In genomic region chr2:177392373-177393246, GRCh38 we compare ENCODE assay signal across 1 cellular context.
TF ChIP-seq lines count a peak whose summit lies in the region.

Gene AGPS, plus strand, starts transcription at chr2:177392773. Its CDS starts 17 bp downstream, at chr2:177392790.

TF ChIP-seq in HEK293, 187 proteins besides CTCF, POLR2A, EP300 and RAD21 (continued from another document):
- no peak for TF ChIP-seq ZNF26 (tag by site-specific recombination; IDR thresholded peaks at IDR 0.05)
- no peak for TF ChIP-seq ZNF549 (tag by site-specific recombination; IDR thresholded peaks at IDR 0.05)
- TF ChIP-seq ZBTB48 (tag by site-specific recombination; IDR thresholded peaks at IDR 0.05) = peak; percentile 77
- TF ChIP-seq ZNF560 (tag by site-specific recombination; IDR thresholded peaks at IDR 0.05; ENCODE audit: borderline replicate concordance) = no peak
- no peak for TF ChIP-seq ZNF174 (tag by site-specific recombination; IDR thresholded peaks at IDR 0.05)
- peak; percentile 14; the same call in 1 of the 2 replicates for TF ChIP-seq ZBTB7A (tag by site-specific recombination; IDR thresholded peaks at IDR 0.05; ENCODE audit: low read depth)
- TF ChIP-seq PRDM2 (tag by site-specific recombination; IDR thresholded peaks at IDR 0.05; ENCODE audit: borderline replicate concordance) = no peak
- TF ChIP-seq ZEB2 (tag by site-specific recombination; IDR thresholded peaks at IDR 0.05) = peak; percentile 79; the same call in 1 of the 2 replicates
- no peak for TF ChIP-seq GLI4 (tag by site-specific recombination; IDR thresholded peaks at IDR 0.05)
- peak; percentile 53; the same call in 1 of the 2 replicates for TF ChIP-seq ZNF518A (tag by site-specific recombination; conservative IDR thresholded peaks at IDR 0.05; ENCODE audit: low read depth)
- TF ChIP-seq EGR2 (tag by site-specific recombination; IDR thresholded peaks at IDR 0.05; ENCODE audit: low read depth) = peak; percentile 65
- TF ChIP-seq FEZF1 (tag by site-specific recombination; IDR thresholded peaks at IDR 0.05) = 0 out of 2 replicates have a peak, but pooled peaks have one; percentile 16
- TF ChIP-seq ZSCAN30 (tag by site-specific recombination; IDR thresholded peaks at IDR 0.05) = peak; percentile 42; the same call in 1 of the 2 replicates
- TF ChIP-seq ZNF121 (tag by site-specific recombination; IDR thresholded peaks at IDR 0.05) = 0 out of 2 replicates have a peak, but pooled peaks have one; percentile 7
- TF ChIP-seq ZNF610 (tag by site-specific recombination; IDR thresholded peaks at IDR 0.05; ENCODE audit: borderline replicate concordance) = peak; percentile 88
- 0 out of 2 replicates have a peak, but pooled peaks have one; percentile 20 for TF ChIP-seq ZBTB44 (tag by site-specific recombination; IDR thresholded peaks at IDR 0.05)
- no peak for TF ChIP-seq ZNF792 (tag by site-specific recombination; IDR thresholded peaks at IDR 0.05)
- peak; percentile 62 for TF ChIP-seq ZXDB (tag by site-specific recombination; IDR thresholded peaks at IDR 0.05)
- TF ChIP-seq ZNF274 (IDR thresholded peaks at IDR 0.05; ENCODE audit: low read length) = no peak
- no peak for TF ChIP-seq ZNF274 (tag by site-specific recombination; IDR thresholded peaks at IDR 0.05; ENCODE audit: borderline replicate concordance)
- TF ChIP-seq ZBTB8A (tag by site-specific recombination; IDR thresholded peaks at IDR 0.05) = peak; percentile 97
- TF ChIP-seq ZNF514 (tag by site-specific recombination; IDR thresholded peaks at IDR 0.05) = no peak
- peak; percentile 83 for TF ChIP-seq ZBTB26 (tag by site-specific recombination; optimal IDR thresholded peaks at IDR 0.05)
- no peak for TF ChIP-seq ZNF146 (tag by site-specific recombination; IDR thresholded peaks at IDR 0.05)
- no peak for TF ChIP-seq ZNF747 (tag by site-specific recombination; IDR thresholded peaks at IDR 0.05)
- TF ChIP-seq ZNF266 (tag by site-specific recombination; IDR thresholded peaks at IDR 0.05; ENCODE audit: low read depth) = no peak
- no peak for TF ChIP-seq ZNF624 (tag by site-specific recombination; IDR thresholded peaks at IDR 0.05)
- TF ChIP-seq ZNF677 (tag by site-specific recombination; IDR thresholded peaks at IDR 0.05) = no peak
- TF ChIP-seq ZNF571 (tag by site-specific recombination; IDR thresholded peaks at IDR 0.05) = no peak
- TF ChIP-seq ZNF777 (tag by site-specific recombination; IDR thresholded peaks at IDR 0.05; ENCODE audit: borderline replicate concordance) = peak; percentile 62; the same call in 1 of the 2 replicates
- peak; percentile 92 for TF ChIP-seq PATZ1 (tag by site-specific recombination; IDR thresholded peaks at IDR 0.05)
- TF ChIP-seq ZNF692 (tag by site-specific recombination; IDR thresholded peaks at IDR 0.05) = peak; percentile 27; the same call in 1 of the 2 replicates
- TF ChIP-seq OVOL3 (tag by site-specific recombination; IDR thresholded peaks at IDR 0.05) = no peak
- no peak for TF ChIP-seq ATF2 (tag by site-specific recombination; IDR thresholded peaks at IDR 0.05; ENCODE audit: low read depth)
- TF ChIP-seq ZNF157 (tag by site-specific recombination; IDR thresholded peaks at IDR 0.05) = no peak
- no peak for TF ChIP-seq SETDB1 (IDR thresholded peaks at IDR 0.05; ENCODE audit: insufficient read length, low read length)
